24 cellular contexts compared by ENCODE assay signal in genomic region chr18:58645398-58645797, GRCh38. TPM values are rescaled to one million over a fixed set of nuclear protein-coding genes. Genes with fewer than 3 reads are reported as not detected.
DNase-seq lines count a peak whose midpoint lies in the region; ATAC-seq and TF ChIP-seq lines count a peak whose summit lies in the region.
"Had no signal": no experiment of that assay in that cellular context is flagged by ENCODE, and none has a peak within 500 bp of the region (broad histone marks: within the 10 kb centered on the region; RNA-seq: fewer than 3 reads in every experiment).

No MANE protein-coding gene starts in this region.

- no peak overlapping the region for H3K4me3 ChIP-seq in epithelial cell of esophagus (ENCODE audit: low read length)
- H3K4me3 ChIP-seq: BLaER1 treated with 17β-estradiol and CSF1 and Interleukin-3, amounts not matched to agents 10 nM and 100 nM; gastroesophageal sphincter; GM23338; K562; stomach; transverse colon had no signal

- ATAC-seq in HG02973 (IDR thresholded peaks at IDR 0.05; ENCODE audit: unreplicated experiment): no peak
- ATAC-seq in GM21360 (IDR thresholded peaks at IDR 0.05; ENCODE audit: unreplicated experiment): no peak
- ATAC-seq: gastroesophageal sphincter, GM23338, K562 had no signal

- TF ChIP-seq CTCF in epithelial cell of esophagus (IDR thresholded peaks at IDR 0.05; ENCODE audit: insufficient read depth, low read depth, low read length, missing control alignments): no peak

- DNase-seq in ELR (ENCODE audit: low read depth): peak; percentile 71
- peak; percentile 66 for DNase-seq in NCI-H226
- peak; percentile 45 for DNase-seq in epithelial cell of esophagus (ENCODE audit: low read depth)
- DNase-seq in renal cortical epithelial cell (ENCODE audit: low read depth): peak; percentile 46
- no peak for DNase-seq in NCI-H1048 (lab: John Stamatoyannopoulos, UW)
- no peak for DNase-seq in AML-193 (lab: John Stamatoyannopoulos, UW)
- DNase-seq: activated CD4-positive, alpha-beta T cell treated with anti-CD3 and anti-CD28 coated beads for 48 hours; activated naive CD4-positive, alpha-beta T cell treated with anti-CD3 and anti-CD28 coated beads, Interleukin-2, amount 10 ng/mL, durations not matched to agents 7 days and 5 days; anterior cingulate cortex; Caco-2; cerebellar nuclear complex; DMS79 treated with DMSO at 0.1 percent for 48 hours; NCI-H2171; SHP77; stimulated activated CD4-positive, alpha-beta T cell treated with anti-CD3 and anti-CD28 coated beads, Interleukin-12 subunit alpha, Interleukin-12 subunit beta, amount 100 ng/mL, for 4 hours; stomach; transverse colon had no signal

RNA-seq across cellular contexts. Expression of gene ALPK2, which starts 16.5 kb away (rescaled TPM):
- 34.8 and 124 TPM in 2 replicates for total RNA-seq in renal cortical epithelial cell
- total RNA-seq: K562, OCI-LY7 had no signal

RNA-seq across cellular contexts. Expression of gene MALT1, which starts 25.9 kb away (rescaled TPM):
- 251 and 297 TPM in 2 replicates for total RNA-seq in renal cortical epithelial cell

Comparison
In these comparisons a context has a peak if more than half of its experiments do, and no peak if none do; other contexts are left out.
1. DNase-seq: peak in ELR (single experiment), NCI-H226 (single experiment), epithelial cell of esophagus (single experiment) and renal cortical epithelial cell (single experiment); none in NCI-H1048 (single experiment) and AML-193 (0 of 2).